Comparison of ENCODE assay signal across 15 cellular contexts in genomic region chr12:31813305-31813704, GRCh38.
A peak's percentile ranks its signal among the peaks of the same experiment; 100 is the strongest.
DNase-seq lines count a peak whose midpoint lies in the region; ATAC-seq, FAIRE-seq and TF ChIP-seq lines count a peak whose summit lies in the region.
"Had no signal": no experiment of that assay in that cellular context is flagged by ENCODE, and none has a peak within 500 bp of the region (broad histone marks: within the 10 kb centered on the region; RNA-seq: fewer than 3 reads in every experiment).

No MANE protein-coding gene starts in this region.

- peak; percentile 81 for ATAC-seq in K562
- ATAC-seq: gastrocnemius medialis; stimulated activated naive CD8-positive, alpha-beta T cell treated with anti-CD3 and anti-CD28 coated beads, Interleukin-15, Interleukin-2, amounts not matched to agents 100 U/mL and 50 U/mL, for 24 hours had no signal

- no peak for TF ChIP-seq POLR2A in K562 (conservative IDR thresholded peaks at IDR 0.05)

- WGBS in K562 (ENCODE audit: insufficient coverage, low coverage, missing lambda C conversion rate), result 11% methylated on average over 1 of the region's 1 CpG
- 85% methylated on average over 1 of the region's 1 CpG for WGBS in liver

- no peak overlapping the region for H3K9ac ChIP-seq in K562 (ENCODE audit: insufficient read depth in 1 of 2, low read depth in 2 of 2, low read length in 2 of 2)
- H3K9ac ChIP-seq in liver (ENCODE audit: low read depth in 1 of 2, low read length in 2 of 2), result no peak overlapping the region

- no peaks in the 10 kb centered on the region for H4K20me1 ChIP-seq in K562 (replicated peaks; ENCODE audit: control insufficient read depth, insufficient read depth, low read length)

- BruUV-seq in K562 (replicated peaks; lab: Mats Ljungman, UMichigan), result no TSS peak

- no peak overlapping the region for H3K4me2 ChIP-seq in K562 (ENCODE audit: insufficient read depth, low read length)

- TF ChIP-seq CTCF in HFF-Myc (IDR thresholded peaks at IDR 0.05; ENCODE audit: low read depth, low read length, missing control alignments), result peak; percentile 12
- peak; percentile 18 to 38 (median 32); a peak in 3 of 6 replicates for TF ChIP-seq CTCF in K562 (IDR thresholded peaks at IDR 0.05 in 2 of 3, conservative IDR thresholded peaks at IDR 0.05 in 1 of 3; ENCODE audit: insufficient read depth in 2 of 3, low read depth in 1 of 3, low read length in 3 of 3)
- peak; percentile 9 for TF ChIP-seq CTCF in liver (IDR thresholded peaks at IDR 0.05; ENCODE audit: low read depth, low read length, missing input control)

- H3K9me3 ChIP-seq in K562 (replicated peaks; ENCODE audit: control insufficient read depth, insufficient read depth, low read depth, low read length) (0 out of 2 replicates have a peak, but pooled peaks cover 2% of the 10 kb centered on the region), liver (ENCODE audit: control insufficient read depth in 4 of 4, low read length in 3 of 4) (no peaks in the 10 kb centered on the region)
- H3K9me3 ChIP-seq: gastrocnemius medialis had no signal

- POLR2A ChIA-PET in K562 (lab: Yijun Ruan, JAX), result interaction anchor here (0.6 kb wide), 1 partner anchor 193 kb away, joined by 4 read pairs; no protein-coding TSS in a partner anchor

- no peaks in the 10 kb centered on the region for H3K9me1 ChIP-seq in K562 (ENCODE audit: control insufficient read depth, insufficient read depth, low read length)

- H3K79me2 ChIP-seq in K562 (ENCODE audit: control insufficient read depth, insufficient read depth, low read length), result no peaks in the 10 kb centered on the region

- TF ChIP-seq EP300 in K562 (IDR thresholded peaks at IDR 0.05; ENCODE audit: low read length), result no peak

- TF ChIP-seq RAD21 in K562 (CRISPR knock-in tag; conservative IDR thresholded peaks at IDR 0.05 in 1 of 2, IDR thresholded peaks at IDR 0.05 in 1 of 2) (peak in 1 of 2 experiments; percentile 43; a peak in 1 of 4 replicates), liver (IDR thresholded peaks at IDR 0.05) (peak; percentile 56 to 73)

- intact Hi-C loops in K562 (cut with micrococcal nuclease), result loop anchor here (10.0 kb wide), 1 partner anchor 129 kb away; no protein-coding TSS in a partner anchor

- H3K36me3 ChIP-seq in K562 (ENCODE audit: control insufficient read depth, insufficient read depth, low read length), result no peaks in the 10 kb centered on the region
- H3K36me3 ChIP-seq in liver (ENCODE audit: control insufficient read depth in 4 of 4, insufficient read depth in 3 of 4, low read depth in 1 of 4, low read length in 3 of 4), result no peaks in the 10 kb centered on the region
- H3K36me3 ChIP-seq: gastrocnemius medialis had no signal

- H2AFZ ChIP-seq in K562 (ENCODE audit: low read depth, low read length), result peak overlapping the region; percentile 46

- H3K27ac ChIP-seq in K562 (ENCODE audit: extremely low read depth, low read depth, low read length) (no peak overlapping the region), liver (ENCODE audit: low read depth in 1 of 2, low read length in 2 of 2) (no peak overlapping the region)
- H3K27ac ChIP-seq: gastrocnemius medialis had no signal

- CTCF ChIA-PET in K562 (lab: Yijun Ruan, JAX; ENCODE audit: low intra/inter-chr PET ratio), result no interaction called here

- FAIRE-seq in K562 (lab: Jason Lieb, UNC), result peak; percentile 76
- FAIRE-seq in RCC 7860 (lab: Jason Lieb, UNC), result no peak
- FAIRE-seq: astrocyte had no signal

- in situ Hi-C loops in K562 (cut with MboI), result no loop called here

- no peaks in the 10 kb centered on the region for H3K27me3 ChIP-seq in K562 (ENCODE audit: control insufficient read depth in 2 of 2, insufficient read depth in 2 of 2, low read length in 2 of 2)
- H3K27me3 ChIP-seq in liver (ENCODE audit: control insufficient read depth in 4 of 4, insufficient read depth in 4 of 4, low read length in 3 of 4), result no peaks in the 10 kb centered on the region
- H3K27me3 ChIP-seq: gastrocnemius medialis had no signal

- DNase-seq in AG08396 (ENCODE audit: low spot score), result peak; percentile 12
- DNase-seq in HFF-Myc (ENCODE audit: extremely low read depth, low read depth), result no peak
- DNase-seq in K562 (ENCODE audit: extremely low read depth in 1 of 4, low spot score in 3 of 4), result peak in 2 of 4 experiments; percentile 22
- no peak for DNase-seq in NCI-H146 treated with DMSO at 0.1 percent for 48 hours (lab: John Stamatoyannopoulos, UW; ENCODE audit: unreplicated experiment)
- no peak for DNase-seq in foreskin melanocyte
- no peak for DNase-seq in RCC 7860 (ENCODE audit: low spot score)
- no peak for DNase-seq in NCI-H345 (lab: John Stamatoyannopoulos, UW)
- DNase-seq: C1 segment of cervical spinal cord; gastrocnemius medialis; midbrain; stimulated activated CD4-positive, alpha-beta T cell treated with anti-CD3 and anti-CD28 coated beads, Interleukin-15, amount 100 ng/mL, for 24 hours; stimulated activated naive CD8-positive, alpha-beta T cell treated with anti-CD3 and anti-CD28 coated beads, Interleukin-15, Interleukin-2, amounts not matched to agents 100 U/mL and 50 U/mL, for 24 hours; T-helper 1 cell had no signal

- H3K4me3 ChIP-seq in HFF-Myc (replicated peaks; ENCODE audit: low read depth, low read length) (no peak overlapping the region), K562 (no peak overlapping the region), liver (ENCODE audit: low read depth in 1 of 3, low read length in 3 of 3) (no peak overlapping the region)
- H3K4me3 ChIP-seq: gastrocnemius medialis had no signal

- peaks cover 0 to 4% of the 10 kb centered on the region in 2 experiments; a peak in 2 of 5 replicates for H3K4me1 ChIP-seq in K562 (replicated peaks in 1 of 2; ENCODE audit: control insufficient read depth in 2 of 2, insufficient read depth in 2 of 2, low read length in 2 of 2)
- H3K4me1 ChIP-seq in liver (ENCODE audit: control insufficient read depth in 4 of 4, insufficient read depth in 4 of 4, low read length in 3 of 4), result peaks cover 3 to 11% (median 7%) of the 10 kb centered on the region in 4 donors
- H3K4me1 ChIP-seq: gastrocnemius medialis had no signal

TF ChIP-seq in K562, 482 proteins besides CTCF, POLR2A, EP300 and RAD21 (continues in another document):
- 0 out of 2 replicates have a peak, but pooled peaks have one; percentile 7 for TF ChIP-seq ZNF311 (CRISPR knock-in tag; IDR thresholded peaks at IDR 0.05)
- no peak for TF ChIP-seq SIRT6 (IDR thresholded peaks at IDR 0.05; ENCODE audit: low read depth, low read length)
- no peak for TF ChIP-seq ZBTB34 (CRISPR knock-in tag; IDR thresholded peaks at IDR 0.05)
- TF ChIP-seq SMARCA4 (IDR thresholded peaks at IDR 0.05), result peak; percentile 76; the same call in 1 of the 2 replicates
- peak; percentile 36; the same call in 1 of the 2 replicates for TF ChIP-seq SMARCE1 (IDR thresholded peaks at IDR 0.05)

TF ChIP-seq in liver, 16 proteins besides CTCF, POLR2A, EP300 and RAD21:
- TF ChIP-seq SP1 (IDR thresholded peaks at IDR 0.05), result peak; percentile 67
- peak; percentile 82 to 86 for TF ChIP-seq HNF4A (conservative IDR thresholded peaks at IDR 0.05)
- TF ChIP-seq RXRA (IDR thresholded peaks at IDR 0.05), result peak; percentile 43 to 62
- TF ChIP-seq YY1 (IDR thresholded peaks at IDR 0.05), result peak; percentile 95
- TF ChIP-seq EGR1 (IDR thresholded peaks at IDR 0.05; ENCODE audit: low read depth in 2 of 2), result no peak
- peak; percentile 73 for TF ChIP-seq HNF4G (IDR thresholded peaks at IDR 0.05)
